Comparison of ENCODE assay signal across 8 cellular contexts in genomic region chr10:3806603-3807002, GRCh38. TPM values are rescaled to one million over a fixed set of nuclear protein-coding genes. Genes with fewer than 3 reads are reported as not detected.
A peak's percentile ranks its signal among the peaks of the same experiment; 100 is the strongest.
DNase-seq lines count a peak whose midpoint lies in the region; ATAC-seq and TF ChIP-seq lines count a peak whose summit lies in the region.

No MANE protein-coding gene starts in this region.

- H3K27me3 Mint-ChIP-seq in activated B cell treated with CpG ODN at 0.5 μM for 24 hours: no peaks in the 10 kb centered on the region

- H3K36me3 Mint-ChIP-seq in activated B cell treated with CpG ODN at 0.5 μM for 24 hours (ENCODE audit: low read depth): no peaks in the 10 kb centered on the region

- TF ChIP-seq POLR2A in prostate gland (IDR thresholded peaks at IDR 0.05): no peak

- no peak for DNase-seq in left ventricle myocardium inferior
- no peak for DNase-seq in cardiac septum (ENCODE audit: low spot score)
- no peak for DNase-seq in activated B cell treated with CpG ODN at 0.5 μM for 24 hours
- DNase-seq in islet precursor cell: peak; percentile 68
- DNase-seq in ureter (ENCODE audit: low spot score): peak; percentile 25
- DNase-seq in GM20000 (ENCODE audit: low spot score): no peak
- no peak for DNase-seq in prostate gland (ENCODE audit: low spot score)

- 49% methylated on average over 5 of the region's 5 CpGs for WGBS in prostate gland

- ATAC-seq in activated B cell treated with CpG ODN at 0.5 μM for 24 hours (ENCODE audit: low read depth) (no peak), GM19351 (IDR thresholded peaks at IDR 0.05; ENCODE audit: unreplicated experiment) (no peak)

- H3K9me3 ChIP-seq in left ventricle myocardium inferior (replicated peaks): no peaks in the 10 kb centered on the region
- no peaks in the 10 kb centered on the region for H3K9me3 ChIP-seq in prostate gland

- H3K27ac ChIP-seq in left ventricle myocardium inferior (replicated peaks): peak overlapping the region; percentile 95
- H3K27ac ChIP-seq in prostate gland: peak overlapping the region in 1 of 2 donors; percentile 40

- TF ChIP-seq CTCF in left ventricle myocardium inferior (IDR thresholded peaks at IDR 0.05; ENCODE audit: borderline replicate concordance) (no peak), activated B cell treated with CpG ODN at 0.5 μM for 24 hours (IDR thresholded peaks at IDR 0.05) (no peak), GM20000 (IDR thresholded peaks at IDR 0.05; ENCODE audit: extremely low read depth, missing control alignments) (no peak), prostate gland (IDR thresholded peaks at IDR 0.05) (no peak)

- CTCF ChIA-PET in activated B cell treated with CpG ODN at 0.5 μM for 24 hours (lab: Charles Lee): no interaction called here

- no peak overlapping the region for H3K4me3 Mint-ChIP-seq in activated B cell treated with CpG ODN at 0.5 μM for 24 hours

- no peaks in the 10 kb centered on the region for H3K36me3 ChIP-seq in left ventricle myocardium inferior
- H3K36me3 ChIP-seq in prostate gland: no peaks in the 10 kb centered on the region

- no peaks in the 10 kb centered on the region for H3K9me3 Mint-ChIP-seq in activated B cell treated with CpG ODN at 0.5 μM for 24 hours

- POLR2A ChIA-PET in activated B cell treated with CpG ODN at 0.5 μM for 24 hours (lab: Charles Lee): interaction anchor here (1.5 to 4.7 kb wide), 3 partner anchors 23 to 49 kb away, joined by 5 to 144 read pairs (median 7); partner anchors contain the start of gene KLF6

- H3K4me3 ChIP-seq in left ventricle myocardium inferior (no peak overlapping the region), prostate gland (no peak overlapping the region)

- peaks cover 100% of the 10 kb centered on the region for H3K4me1 ChIP-seq in left ventricle myocardium inferior
- H3K4me1 ChIP-seq in prostate gland (replicated peaks): peaks cover 2% of the 10 kb centered on the region

- peak overlapping the region; percentile 92 for H3K27ac Mint-ChIP-seq in activated B cell treated with CpG ODN at 0.5 μM for 24 hours

- H3K4me1 Mint-ChIP-seq in activated B cell treated with CpG ODN at 0.5 μM for 24 hours: peaks cover 76% of the 10 kb centered on the region

- intact Hi-C loops in left ventricle myocardium inferior (cut with micrococcal nuclease): no loop called here
- intact Hi-C loops in cardiac septum (cut with DNase I): loop anchor here (1.0 to 5.0 kb wide), 2 partner anchors 20 to 436 kb away; no protein-coding TSS in a partner anchor
- intact Hi-C loops in activated B cell treated with CpG ODN at 0.5 μM for 24 hours (cut with micrococcal nuclease): loop anchor here (1.0 kb wide), 1 partner anchor 129 kb away; no protein-coding TSS in a partner anchor
- intact Hi-C loops in prostate gland (cut with DNase I): no loop called here

- H3K27me3 ChIP-seq in left ventricle myocardium inferior (ENCODE audit: low read depth) (no peaks in the 10 kb centered on the region), prostate gland (replicated peaks; ENCODE audit: insufficient read depth) (no peaks in the 10 kb centered on the region)

RNA-seq across cellular contexts. Expression of gene KLF6, which starts 21.6 kb away (rescaled TPM):
- total RNA-seq in left ventricle myocardium inferior: 43.8 TPM
- total RNA-seq in cardiac septum: 83.1 TPM
- 134 and 151 TPM in 2 replicates for total RNA-seq in activated B cell treated with CpG ODN at 0.5 μM for 24 hours
- total RNA-seq in ureter: 171 TPM
- 10 to 100 TPM; 17.5 to 42.3 TPM for total RNA-seq in prostate gland

Comparison
In these comparisons a context has a peak if more than half of its experiments do, and no peak if none do; other contexts are left out.
1. intact Hi-C loops: an anchor here in cardiac septum (1.0 to 5.0 kb wide) and activated B cell treated with CpG ODN at 0.5 μM for 24 hours (1.0 kb wide); none called in left ventricle myocardium inferior and prostate gland.
2. DNase-seq: peak in islet precursor cell (single experiment) and ureter (single experiment); none in left ventricle myocardium inferior (single experiment), cardiac septum (single experiment), activated B cell treated with CpG ODN at 0.5 μM for 24 hours (single experiment), GM20000 (single experiment) and prostate gland (single experiment).